14 cellular contexts compared by ENCODE assay signal in genomic region chr5:148836272-148837250, GRCh38.
"Had no signal": no experiment of that assay in that cellular context is flagged by ENCODE, and none has a peak within 500 bp of the region (broad histone marks: within the 10 kb centered on the region; RNA-seq: fewer than 3 reads in every experiment).

No MANE protein-coding gene starts in this region.

- H3K9me3 Mint-ChIP-seq: activated T-cell treated with anti-CD3 and anti-CD28 coated beads, Interleukin-2, amount 50 U/mL, for 72 hours had no signal

- H3K36me3 ChIP-seq: ascending aorta, cardiac muscle cell, gastroesophageal sphincter, tibial nerve had no signal

- H3K79me2 ChIP-seq: parathyroid adenoma had no signal

- H3K9me3 ChIP-seq: ascending aorta, gastroesophageal sphincter, tibial nerve had no signal

- H3K27ac ChIP-seq: ascending aorta, cardiac muscle cell, gastroesophageal sphincter, parathyroid adenoma, skin epidermis, tibial nerve had no signal

- H3K27ac Mint-ChIP-seq: activated T-cell treated with anti-CD3 and anti-CD28 coated beads, Interleukin-2, amount 50 U/mL, for 72 hours had no signal

- ATAC-seq: activated CD4-positive, CD25-positive, alpha-beta regulatory T cell treated with anti-CD3 and anti-CD28 coated beads, Interleukin-2, amount 50 U/mL, for 24 hours; activated T-cell treated with anti-CD3 and anti-CD28 coated beads, Interleukin-2, amount 50 U/mL, for 72 hours; gastroesophageal sphincter; left ventricle myocardium superior had no signal

- H2AFZ ChIP-seq: parathyroid adenoma had no signal

- H3K9ac ChIP-seq: parathyroid adenoma had no signal

- H3K4me3 Mint-ChIP-seq: activated T-cell treated with anti-CD3 and anti-CD28 coated beads, Interleukin-2, amount 50 U/mL, for 72 hours had no signal

- H3K27me3 ChIP-seq: ascending aorta, cardiac muscle cell, gastroesophageal sphincter, tibial nerve had no signal

- FAIRE-seq: colon, keratinocyte had no signal

- DNase-seq: activated CD4-positive, alpha-beta T cell treated with anti-CD3 and anti-CD28 coated beads, Interleukin-2, amount 50 U/mL, for 4 hours; activated T-cell treated with anti-CD3 and anti-CD28 coated beads, Interleukin-2, amount 50 U/mL, for 72 hours; left ventricle myocardium superior; retina; stimulated activated CD4-positive, alpha-beta T cell treated with anti-CD3 and anti-CD28 coated beads, Interleukin-4, amount 100 ng/mL, for 4 hours had no signal

- H3K4me3 ChIP-seq: ascending aorta, cardiac muscle cell, gastroesophageal sphincter, skin epidermis, tibial nerve had no signal
